Comparison of ENCODE assay signal across 10 cellular contexts in genomic region chr17:48582750-48583069, GRCh38. TPM values are rescaled to one million over a fixed set of nuclear protein-coding genes. Genes with fewer than 3 reads are reported as not detected.
A peak's percentile ranks its signal among the peaks of the same experiment; 100 is the strongest.
DNase-seq lines count a peak whose midpoint lies in the region; ATAC-seq and TF ChIP-seq lines count a peak whose summit lies in the region.
"Had no signal": no experiment of that assay in that cellular context is flagged by ENCODE, and none has a peak within 500 bp of the region (broad histone marks: within the 10 kb centered on the region; RNA-seq: fewer than 3 reads in every experiment).

No MANE protein-coding gene starts in this region.

- no peak for DNase-seq in CD4-positive, alpha-beta memory T cell
- DNase-seq in activated CD4-positive, alpha-beta memory T cell treated with anti-CD3 and anti-CD28 coated beads for 36 hours = no peak
- DNase-seq in mesothelial cell of epicardium (ENCODE audit: low spot score in 2 of 2, unreplicated experiment in 2 of 2) (no peak), kidney tubule cell (ENCODE audit: low spot score) (no peak), NCI-H1436 (lab: John Stamatoyannopoulos, UW) (no peak)
- DNase-seq: DMS53, head of caudate nucleus, NCI-H1417 treated with DMSO at 0.1 percent for 48 hours had no signal

- peaks cover 3 to 15% of the 10 kb centered on the region in 2 donors for H3K36me3 Mint-ChIP-seq in CD4-positive, alpha-beta memory T cell
- no peaks in the 10 kb centered on the region for H3K36me3 Mint-ChIP-seq in activated CD4-positive, alpha-beta memory T cell treated with anti-CD3 and anti-CD28 coated beads for 36 hours
- H3K36me3 Mint-ChIP-seq in mesothelial cell of epicardium = peaks cover 45% of the 10 kb centered on the region

- no peak for ATAC-seq in HG03469 (IDR thresholded peaks at IDR 0.05; ENCODE audit: unreplicated experiment)

- CTCF ChIA-PET in CD4-positive, alpha-beta memory T cell (lab: Charles Lee; ENCODE audit: partially characterized antibody) = interaction anchor here (0.8 to 2.6 kb wide), 9 partner anchors 35 to 275 kb away, joined by 3 to 18 read pairs (median 4); no protein-coding TSS in a partner anchor
- CTCF ChIA-PET in activated CD4-positive, alpha-beta memory T cell treated with anti-CD3 and anti-CD28 coated beads for 36 hours (lab: Charles Lee) = interaction anchor here (0.9 to 2.2 kb wide), 5 partner anchors 13 to 251 kb away, joined by 3 to 14 read pairs (median 5); no protein-coding TSS in a partner anchor

- intact Hi-C loops in CD4-positive, alpha-beta memory T cell (cut with micrococcal nuclease) = no loop called here
- intact Hi-C loops in activated CD4-positive, alpha-beta memory T cell treated with anti-CD3 and anti-CD28 coated beads for 36 hours (cut with micrococcal nuclease) = no loop called here

- no peaks in the 10 kb centered on the region for H3K9me3 ChIP-seq in CD4-positive, alpha-beta memory T cell (ENCODE audit: control insufficient read depth in 1 of 2, low read length in 2 of 2)
- H3K9me3 ChIP-seq: SJSA1 had no signal

- no peak overlapping the region for H3K4me3 ChIP-seq in CD4-positive, alpha-beta memory T cell (ENCODE audit: low read length in 2 of 2)
- H3K4me3 ChIP-seq: SJSA1 had no signal

- H3K27ac ChIP-seq in CD4-positive, alpha-beta memory T cell (ENCODE audit: low read depth, low read length) = no peak overlapping the region
- H3K27ac ChIP-seq: SJSA1 had no signal

- POLR2A ChIA-PET in CD4-positive, alpha-beta memory T cell (lab: Charles Lee; ENCODE audit: partially characterized antibody) = interaction anchor here (1.4 kb wide), 1 partner anchor 91 kb away, joined by 6 read pairs; no protein-coding TSS in a partner anchor
- POLR2A ChIA-PET in activated CD4-positive, alpha-beta memory T cell treated with anti-CD3 and anti-CD28 coated beads for 36 hours (lab: Charles Lee) = interaction anchor here (1.1 kb wide), 1 partner anchor 41 kb away, joined by 3 read pairs; no protein-coding TSS in a partner anchor

- no peaks in the 10 kb centered on the region for H3K36me3 ChIP-seq in CD4-positive, alpha-beta memory T cell (ENCODE audit: insufficient read depth, low read length)
- H3K36me3 ChIP-seq: SJSA1 had no signal

- H3K4me1 Mint-ChIP-seq in CD4-positive, alpha-beta memory T cell = peaks cover 22 to 74% (median 47%) of the 10 kb centered on the region in 4 donors
- H3K4me1 Mint-ChIP-seq in activated CD4-positive, alpha-beta memory T cell treated with anti-CD3 and anti-CD28 coated beads for 36 hours (ENCODE audit: low read depth) = peaks cover 45% of the 10 kb centered on the region
- H3K4me1 Mint-ChIP-seq in mesothelial cell of epicardium = peaks cover 84% of the 10 kb centered on the region

- H3K4me1 ChIP-seq in CD4-positive, alpha-beta memory T cell (ENCODE audit: insufficient read depth, low read length) = peaks cover 54% of the 10 kb centered on the region

- H3K27me3 Mint-ChIP-seq in CD4-positive, alpha-beta memory T cell = peaks cover 57 to 70% of the 10 kb centered on the region in 2 donors
- peaks cover 70% of the 10 kb centered on the region for H3K27me3 Mint-ChIP-seq in activated CD4-positive, alpha-beta memory T cell treated with anti-CD3 and anti-CD28 coated beads for 36 hours
- no peaks in the 10 kb centered on the region for H3K27me3 Mint-ChIP-seq in mesothelial cell of epicardium (ENCODE audit: low read depth)

- TF ChIP-seq CTCF in mesothelial cell of epicardium (IDR thresholded peaks at IDR 0.05; ENCODE audit: unreplicated experiment) = no peak

- no peaks in the 10 kb centered on the region for H3K9me3 Mint-ChIP-seq in CD4-positive, alpha-beta memory T cell
- no peaks in the 10 kb centered on the region for H3K9me3 Mint-ChIP-seq in activated CD4-positive, alpha-beta memory T cell treated with anti-CD3 and anti-CD28 coated beads for 36 hours
- no peaks in the 10 kb centered on the region for H3K9me3 Mint-ChIP-seq in mesothelial cell of epicardium

- H3K4me3 Mint-ChIP-seq in CD4-positive, alpha-beta memory T cell = peak overlapping the region; percentile 45 to 77 (median 70)
- H3K4me3 Mint-ChIP-seq in activated CD4-positive, alpha-beta memory T cell treated with anti-CD3 and anti-CD28 coated beads for 36 hours = peak overlapping the region; percentile 46
- peak overlapping the region; percentile 90 for H3K4me3 Mint-ChIP-seq in mesothelial cell of epicardium

- H3K27me3 ChIP-seq in CD4-positive, alpha-beta memory T cell (ENCODE audit: insufficient read depth, low read length) = peaks cover 34% of the 10 kb centered on the region
- H3K27me3 ChIP-seq: SJSA1 had no signal

- peak overlapping the region in 2 of 7 donors; percentile 37 to 73 for H3K27ac Mint-ChIP-seq in CD4-positive, alpha-beta memory T cell
- H3K27ac Mint-ChIP-seq in activated CD4-positive, alpha-beta memory T cell treated with anti-CD3 and anti-CD28 coated beads for 36 hours = no peak overlapping the region
- peak overlapping the region; percentile 100 for H3K27ac Mint-ChIP-seq in mesothelial cell of epicardium

RNA-seq across cellular contexts. Expression of gene HOXB4, which starts 4.6 kb away (rescaled TPM):
- 1 to 10 TPM; 3.1 to 4.5 TPM for total RNA-seq in CD4-positive, alpha-beta memory T cell
- polyA plus RNA-seq in CD4-positive, alpha-beta memory T cell = under 1 TPM; 0.11 to 0.13 TPM
- 1 to 10 TPM; 2.3 TPM for total RNA-seq in activated CD4-positive, alpha-beta memory T cell treated with anti-CD3 and anti-CD28 coated beads for 36 hours
- total RNA-seq in mesothelial cell of epicardium = 34.2 to 39.2 TPM (median 34.4 TPM) in 3 replicates

RNA-seq across cellular contexts. Expression of gene HOXB3, which starts 7.3 kb away (rescaled TPM):
- 10 to 100 TPM; 11.2 to 14.5 TPM for total RNA-seq in CD4-positive, alpha-beta memory T cell
- under 1 TPM in 1 of 2 donors, not detected in 1; 0.10 TPM for polyA plus RNA-seq in CD4-positive, alpha-beta memory T cell
- 1 to 10 TPM; 2.6 TPM for total RNA-seq in activated CD4-positive, alpha-beta memory T cell treated with anti-CD3 and anti-CD28 coated beads for 36 hours
- total RNA-seq in mesothelial cell of epicardium = 282 to 303 TPM (median 282 TPM) in 3 replicates

RNA-seq across cellular contexts. Expression of gene HOXB5, which starts 10.9 kb away (rescaled TPM):
- not detected for total RNA-seq in CD4-positive, alpha-beta memory T cell
- polyA plus RNA-seq in CD4-positive, alpha-beta memory T cell = not detected
- total RNA-seq in activated CD4-positive, alpha-beta memory T cell treated with anti-CD3 and anti-CD28 coated beads for 36 hours = not detected
- 28.6 to 32.4 TPM (median 31.1 TPM) in 3 replicates for total RNA-seq in mesothelial cell of epicardium

RNA-seq across cellular contexts. Expression of gene HOXB6, which starts 22.1 kb away (rescaled TPM):
- under 1 TPM in 1 of 2 experiments, not detected in 1; 0.38 TPM for total RNA-seq in CD4-positive, alpha-beta memory T cell
- not detected for polyA plus RNA-seq in CD4-positive, alpha-beta memory T cell
- under 1 TPM; 0.21 to 0.22 TPM for total RNA-seq in activated CD4-positive, alpha-beta memory T cell treated with anti-CD3 and anti-CD28 coated beads for 36 hours
- 56.4 to 63.1 TPM (median 59.7 TPM) in 3 replicates for total RNA-seq in mesothelial cell of epicardium

RNA-seq across cellular contexts. Expression of gene HOXB7, which starts 28.1 kb away (rescaled TPM):
- under 1 TPM in 1 of 2 experiments, not detected in 1; 0.25 TPM for total RNA-seq in CD4-positive, alpha-beta memory T cell
- 1 to 10 TPM in 1 of 2 donors, under 1 TPM in 1; 0.23 to 1.3 TPM for polyA plus RNA-seq in CD4-positive, alpha-beta memory T cell
- under 1 TPM; 0.36 to 0.44 TPM for total RNA-seq in activated CD4-positive, alpha-beta memory T cell treated with anti-CD3 and anti-CD28 coated beads for 36 hours
- 18.6 to 20.3 TPM (median 19.5 TPM) in 3 replicates for total RNA-seq in mesothelial cell of epicardium

Comparison
In these comparisons a context has a peak if more than half of its experiments do, and no peak if none do; other contexts are left out.
1. RNA of gene HOXB3, which starts 7.3 kb away (total RNA-seq): 282 to 303 TPM in mesothelial cell of epicardium; 11.2 to 14.5 TPM in CD4-positive, alpha-beta memory T cell and 2.6 TPM in activated CD4-positive, alpha-beta memory T cell treated with anti-CD3 and anti-CD28 coated beads for 36 hours; every median in the first group is over 10 times any median in the second.
2. RNA of gene HOXB5, which starts 10.9 kb away (total RNA-seq): 28.6 to 32.4 TPM in mesothelial cell of epicardium; not detected in activated CD4-positive, alpha-beta memory T cell treated with anti-CD3 and anti-CD28 coated beads for 36 hours and not detected in CD4-positive, alpha-beta memory T cell; every median in the first group is over 10 times any median in the second.
3. Peak in every context shown above with its lines, with median percentiles within 50 percentile points of each other: H3K4me3 Mint-ChIP-seq.